ENCODE assay signal across 10 cellular contexts in the genomic region with DNA sequence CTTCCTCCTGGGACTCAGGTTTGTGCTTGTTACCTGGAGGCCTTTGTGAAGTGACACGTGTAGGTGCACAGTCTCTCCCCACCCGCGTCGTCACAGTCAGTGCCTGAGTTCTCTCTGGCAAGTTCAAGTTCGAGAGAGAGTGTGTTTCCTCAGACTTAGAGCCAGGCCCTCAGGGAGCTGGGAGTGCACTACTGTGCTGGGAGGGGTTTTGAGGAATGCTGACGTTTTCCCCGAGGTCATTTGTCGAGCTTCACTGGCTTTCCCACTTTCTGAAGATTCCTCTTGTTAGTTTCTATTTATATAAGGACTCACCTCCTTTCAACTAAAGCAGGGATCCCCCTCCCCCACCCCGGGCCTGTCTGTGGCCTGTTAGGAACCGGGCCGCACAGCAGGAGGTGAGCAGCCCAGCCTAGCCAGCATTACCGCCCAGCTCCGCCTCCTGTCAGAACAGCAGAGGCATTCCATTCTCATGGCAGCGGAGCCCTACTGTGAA.
DNase-seq lines count a peak whose midpoint lies in the region; ATAC-seq lines count a peak whose summit lies in the region.
"Had no signal": no experiment of that assay in that cellular context is flagged by ENCODE, and none has a peak within 500 bp of the region (broad histone marks: within the 10 kb centered on the region; RNA-seq: fewer than 3 reads in every experiment).

No MANE protein-coding gene starts in this region.

- no peak overlapping the region for H3K23ac ChIP-seq in mesenchymal stem cell (ENCODE audit: low read length in 2 of 2)

- H3K36me3 Mint-ChIP-seq in immature natural killer cell = no peaks in the 10 kb centered on the region

- H3K4me1 Mint-ChIP-seq in immature natural killer cell = no peaks in the 10 kb centered on the region

- peaks cover 26% of the 10 kb centered on the region for H3K4me1 ChIP-seq in ectodermal cell (ENCODE audit: control insufficient read depth, insufficient read depth, low read length)
- H3K4me1 ChIP-seq in mesenchymal stem cell (ENCODE audit: control insufficient read depth, insufficient read depth, low read depth, low read length) = no peaks in the 10 kb centered on the region

- H3K9ac ChIP-seq in mesenchymal stem cell (ENCODE audit: low read length) = peak overlapping the region; percentile 53

- in situ Hi-C loops in ACHN (cut with HindIII; ENCODE audit: low pct_ligation_motif_present, low pct_unique_long_range_greater_than_20kb, low sequenced_read_pairs) = no loop called here

- peak overlapping the region; percentile 18 for H3K27ac ChIP-seq in ectodermal cell (ENCODE audit: insufficient read depth, low read depth, low read length, poor library complexity, severe bottlenecking)
- peak overlapping the region; percentile 97 for H3K27ac ChIP-seq in mesenchymal stem cell (ENCODE audit: low read length, poor library complexity, severe bottlenecking)
- H3K27ac ChIP-seq: coronary artery had no signal

- no peaks in the 10 kb centered on the region for H3K27me3 ChIP-seq in ectodermal cell (ENCODE audit: control insufficient read depth, insufficient read depth, low read length, poor library complexity, severe bottlenecking)
- peaks cover 0 to 9% of the 10 kb centered on the region in 2 experiments for H3K27me3 ChIP-seq in mesenchymal stem cell (ENCODE audit: control insufficient read depth in 1 of 2, insufficient read depth in 1 of 2, low read length in 2 of 2)

- H3K27me3 Mint-ChIP-seq in immature natural killer cell (ENCODE audit: low read depth in 3 of 3) = peaks cover 2 to 10% (median 3%) of the 10 kb centered on the region in 3 donors

- peak overlapping the region in 1 of 2 experiments; percentile 80 for H3K18ac ChIP-seq in mesenchymal stem cell (ENCODE audit: low read depth in 1 of 2, low read length in 2 of 2)

- no peak overlapping the region for H4K8ac ChIP-seq in mesenchymal stem cell (ENCODE audit: low read length)

- H2AK5ac ChIP-seq in mesenchymal stem cell (ENCODE audit: low read length, severe bottlenecking) = peak overlapping the region; percentile 92

- H4K91ac ChIP-seq in mesenchymal stem cell (ENCODE audit: low read length) = no peak overlapping the region

- H3K79me1 ChIP-seq in mesenchymal stem cell (replicated peaks; ENCODE audit: low read length, poor library complexity, severe bottlenecking) = no peaks in the 10 kb centered on the region

- H3K4me3 Mint-ChIP-seq in immature natural killer cell = no peak overlapping the region

- H2AFZ ChIP-seq in mesenchymal stem cell (ENCODE audit: low read depth, low read length) = peak overlapping the region; percentile 86

- no peaks in the 10 kb centered on the region for H3K9me3 Mint-ChIP-seq in immature natural killer cell

- H3K9me3 ChIP-seq in ectodermal cell (ENCODE audit: control insufficient read depth, low read length) (no peaks in the 10 kb centered on the region), mesenchymal stem cell (ENCODE audit: control insufficient read depth, low read length) (no peaks in the 10 kb centered on the region)

- H3K27ac Mint-ChIP-seq in immature natural killer cell = no peak overlapping the region

- peak overlapping the region; percentile 24 to 52 for H2BK12ac ChIP-seq in mesenchymal stem cell (ENCODE audit: low read length in 2 of 2)

- H3K4me3 ChIP-seq in ectodermal cell (ENCODE audit: insufficient read depth, low read depth, low read length) (peak overlapping the region; percentile 8), mesenchymal stem cell (ENCODE audit: insufficient read depth in 1 of 2, low read depth in 1 of 2, low read length in 2 of 2) (no peak overlapping the region)
- H3K4me3 ChIP-seq: coronary artery had no signal

- 1% methylated on average over 14 of the region's 14 CpGs for WGBS in ectodermal cell, 2 experiments
- WGBS in mesenchymal stem cell = 5% methylated on average over 14 of the region's 14 CpGs

- peak overlapping the region; percentile 68 for H2BK5ac ChIP-seq in mesenchymal stem cell (ENCODE audit: low read depth, low read length, poor library complexity, severe bottlenecking)

- H3K36me3 ChIP-seq in ectodermal cell (ENCODE audit: control insufficient read depth, insufficient read depth, low read length) (no peaks in the 10 kb centered on the region), mesenchymal stem cell (ENCODE audit: control insufficient read depth in 1 of 2, insufficient read depth in 2 of 2, low read depth in 1 of 2, low read length in 2 of 2) (peaks cover 0 to 5% of the 10 kb centered on the region in 2 experiments)

- DNase-seq in ACHN (peak; percentile 88), NCI-H146 treated with DMSO at 0.1 percent for 48 hours (lab: John Stamatoyannopoulos, UW; ENCODE audit: unreplicated experiment) (peak; percentile 12), mesenchymal stem cell (peak; percentile 70), immature natural killer cell (no peak)
- no peak for DNase-seq in activated CD4-positive, alpha-beta T cell treated with anti-CD3 and anti-CD28 coated beads for 1 hour
- DNase-seq in activated CD4-positive, alpha-beta T cell treated with anti-CD3 and anti-CD28 coated beads for 4 hours = no peak
- DNase-seq: NCI-H526 had no signal

- H3K4ac ChIP-seq in mesenchymal stem cell (ENCODE audit: low read depth in 1 of 2, low read length in 2 of 2) = no peak overlapping the region

- no peak overlapping the region for H3K14ac ChIP-seq in mesenchymal stem cell (ENCODE audit: low read length in 2 of 2)

- H3K4me2 ChIP-seq in mesenchymal stem cell (ENCODE audit: low read length, poor library complexity, severe bottlenecking) = peak overlapping the region; percentile 62

- ATAC-seq in GM19452 (IDR thresholded peaks at IDR 0.05; ENCODE audit: unreplicated experiment) = no peak

- H2BK15ac ChIP-seq in mesenchymal stem cell (ENCODE audit: low read depth, poor library complexity, severe bottlenecking) = peak overlapping the region; percentile 40

- no peak overlapping the region for H2BK120ac ChIP-seq in mesenchymal stem cell (ENCODE audit: low read depth, low read length)

Comparison
In these comparisons a context has a peak if more than half of its experiments do, and no peak if none do; other contexts are left out.
1. DNase-seq: peak in ACHN (single experiment), NCI-H146 treated with DMSO at 0.1 percent for 48 hours (single experiment) and mesenchymal stem cell (single experiment); none in immature natural killer cell (0 of 3), activated CD4-positive, alpha-beta T cell treated with anti-CD3 and anti-CD28 coated beads for 1 hour (single experiment) and activated CD4-positive, alpha-beta T cell treated with anti-CD3 and anti-CD28 coated beads for 4 hours (0 of 2).